Comparison of ENCODE assay signal across 8 cellular contexts in the genomic region with DNA sequence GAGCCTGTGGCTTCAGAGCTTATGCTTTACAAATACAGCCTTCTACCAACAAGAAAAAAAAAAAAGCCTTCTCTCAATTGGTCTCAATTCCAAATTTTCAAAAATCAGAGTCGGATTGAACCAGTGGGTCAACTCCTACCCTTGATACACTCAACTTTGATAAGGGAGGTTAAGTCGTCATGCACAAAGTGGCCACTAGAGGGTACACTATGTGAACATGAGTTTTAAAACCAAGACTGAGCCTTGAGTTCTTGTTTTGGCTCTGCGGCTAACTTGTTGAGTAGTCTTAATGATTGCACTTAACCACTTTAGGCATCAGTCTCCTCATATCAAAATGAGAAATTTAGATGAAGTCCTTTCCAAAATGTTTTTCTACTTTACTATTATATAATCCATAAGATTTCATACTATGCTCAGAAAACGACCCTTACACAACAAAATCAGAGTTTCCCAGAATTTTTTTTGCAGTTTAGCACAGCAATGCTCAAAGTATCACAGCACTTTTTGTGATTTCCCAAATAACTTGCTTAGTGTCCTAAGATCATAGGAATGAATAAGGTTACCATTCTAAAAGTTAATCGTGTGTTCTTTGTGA.
A peak's percentile ranks its signal among the peaks of the same experiment; 100 is the strongest.
DNase-seq lines count a peak whose midpoint lies in the region; ATAC-seq and TF ChIP-seq lines count a peak whose summit lies in the region.

No MANE protein-coding gene starts in this region.

- ATAC-seq in lower lobe of right lung (peak; percentile 77 to 86), HG03439 (IDR thresholded peaks at IDR 0.05; ENCODE audit: unreplicated experiment) (no peak)

- intact Hi-C loops in lower lobe of right lung (cut with DNase I), result no loop called here

- H3K4me3 ChIP-seq in DOHH2 (ENCODE audit: low read length) (no peak overlapping the region), cardiac fibroblast (replicated peaks in 1 of 2; ENCODE audit: low read depth in 2 of 2, low read length in 2 of 2) (no peak overlapping the region), lower lobe of right lung (no peak overlapping the region)

- TF ChIP-seq EP300 in Ishikawa (IDR thresholded peaks at IDR 0.05; ENCODE audit: borderline replicate concordance), result no peak

- H3K27ac ChIP-seq in DOHH2 (ENCODE audit: low read depth, low read length) (no peak overlapping the region), lower lobe of right lung (no peak overlapping the region)

- H3K9me3 ChIP-seq in DOHH2 (ENCODE audit: control insufficient read depth, insufficient read depth, low read length), result no peaks in the 10 kb centered on the region
- no peaks in the 10 kb centered on the region for H3K9me3 ChIP-seq in lower lobe of right lung

- H3K9me2 ChIP-seq in DOHH2 (replicated peaks; ENCODE audit: control insufficient read depth, low read length), result no peaks in the 10 kb centered on the region

- H3K4me2 ChIP-seq in DOHH2 (ENCODE audit: low read length), result no peak overlapping the region

- TF ChIP-seq RAD21 in Ishikawa (IDR thresholded peaks at IDR 0.05; ENCODE audit: low read depth), result peak; percentile 66

- DNase-seq in GM20000 (ENCODE audit: low spot score) (peak; percentile 46), T-helper 2 cell (peak in 4 of 5 experiments; percentile 12 to 55 (median 34)), cardiac fibroblast (ENCODE audit: low read depth in 2 of 2) (peak; percentile 66 to 80), lower lobe of right lung (no peak)
- DNase-seq in stimulated activated CD8-positive, alpha-beta memory T cell treated with anti-CD3 and anti-CD28 coated beads, Interleukin-4, amount 100 ng/mL, for 24 hours (ENCODE audit: low read depth), result peak; percentile 45

- no peaks in the 10 kb centered on the region for H3K27me3 ChIP-seq in DOHH2 (ENCODE audit: control insufficient read depth, low read length)
- H3K27me3 ChIP-seq in lower lobe of right lung (ENCODE audit: low read depth), result no peaks in the 10 kb centered on the region

- TF ChIP-seq CTCF in DOHH2 (IDR thresholded peaks at IDR 0.05; ENCODE audit: low read depth, low read length, poor library complexity, severe bottlenecking), result peak; percentile 80
- TF ChIP-seq CTCF in GM20000 (IDR thresholded peaks at IDR 0.05; ENCODE audit: extremely low read depth, missing control alignments), result peak; percentile 79
- peak; percentile 73 for TF ChIP-seq CTCF in cardiac fibroblast (IDR thresholded peaks at IDR 0.05; ENCODE audit: low read depth, low read length)
- peak; percentile 77 for TF ChIP-seq CTCF in lower lobe of right lung (IDR thresholded peaks at IDR 0.05)

- H4K20me1 ChIP-seq in DOHH2 (ENCODE audit: control insufficient read depth, insufficient read depth, low read depth, low read length), result no peaks in the 10 kb centered on the region

- no peaks in the 10 kb centered on the region for H3K36me3 ChIP-seq in DOHH2 (ENCODE audit: control insufficient read depth, low read length)
- no peaks in the 10 kb centered on the region for H3K36me3 ChIP-seq in lower lobe of right lung

- no peaks in the 10 kb centered on the region for H3K79me2 ChIP-seq in DOHH2 (ENCODE audit: control insufficient read depth, low read length)

- H3F3A ChIP-seq in DOHH2 (ENCODE audit: control insufficient read depth, insufficient read depth), result no peaks in the 10 kb centered on the region

- H3K4me1 ChIP-seq in DOHH2 (ENCODE audit: control insufficient read depth, low read length) (no peaks in the 10 kb centered on the region), lower lobe of right lung (no peaks in the 10 kb centered on the region)

TF ChIP-seq in Ishikawa, 13 proteins besides CTCF, POLR2A, EP300 and RAD21:
- TF ChIP-seq, protein P1, sequence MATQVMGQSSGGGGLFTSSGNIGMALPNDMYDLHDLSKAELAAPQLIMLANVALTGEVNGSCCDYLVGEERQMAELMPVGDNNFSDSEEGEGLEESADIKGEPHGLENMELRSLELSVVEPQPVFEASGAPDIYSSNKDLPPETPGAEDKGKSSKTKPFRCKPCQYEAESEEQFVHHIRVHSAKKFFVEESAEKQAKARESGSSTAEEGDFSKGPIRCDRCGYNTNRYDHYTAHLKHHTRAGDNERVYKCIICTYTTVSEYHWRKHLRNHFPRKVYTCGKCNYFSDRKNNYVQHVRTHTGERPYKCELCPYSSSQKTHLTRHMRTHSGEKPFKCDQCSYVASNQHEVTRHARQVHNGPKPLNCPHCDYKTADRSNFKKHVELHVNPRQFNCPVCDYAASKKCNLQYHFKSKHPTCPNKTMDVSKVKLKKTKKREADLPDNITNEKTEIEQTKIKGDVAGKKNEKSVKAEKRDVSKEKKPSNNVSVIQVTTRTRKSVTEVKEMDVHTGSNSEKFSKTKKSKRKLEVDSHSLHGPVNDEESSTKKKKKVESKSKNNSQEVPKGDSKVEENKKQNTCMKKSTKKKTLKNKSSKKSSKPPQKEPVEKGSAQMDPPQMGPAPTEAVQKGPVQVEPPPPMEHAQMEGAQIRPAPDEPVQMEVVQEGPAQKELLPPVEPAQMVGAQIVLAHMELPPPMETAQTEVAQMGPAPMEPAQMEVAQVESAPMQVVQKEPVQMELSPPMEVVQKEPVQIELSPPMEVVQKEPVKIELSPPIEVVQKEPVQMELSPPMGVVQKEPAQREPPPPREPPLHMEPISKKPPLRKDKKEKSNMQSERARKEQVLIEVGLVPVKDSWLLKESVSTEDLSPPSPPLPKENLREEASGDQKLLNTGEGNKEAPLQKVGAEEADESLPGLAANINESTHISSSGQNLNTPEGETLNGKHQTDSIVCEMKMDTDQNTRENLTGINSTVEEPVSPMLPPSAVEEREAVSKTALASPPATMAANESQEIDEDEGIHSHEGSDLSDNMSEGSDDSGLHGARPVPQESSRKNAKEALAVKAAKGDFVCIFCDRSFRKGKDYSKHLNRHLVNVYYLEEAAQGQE (IDR thresholded peaks at IDR 0.05; ENCODE audit: low read depth), result no peak
- no peak for TF ChIP-seq CEBPB (IDR thresholded peaks at IDR 0.05)
- TF ChIP-seq TEAD4 (IDR thresholded peaks at IDR 0.05), result no peak
- TF ChIP-seq TCF12 (IDR thresholded peaks at IDR 0.05; ENCODE audit: low read depth), result no peak
- TF ChIP-seq TAF1 (IDR thresholded peaks at IDR 0.05; ENCODE audit: low read depth), result no peak
- TF ChIP-seq CREB1 (IDR thresholded peaks at IDR 0.05; ENCODE audit: low read depth), result no peak
- TF ChIP-seq, protein P2, sequence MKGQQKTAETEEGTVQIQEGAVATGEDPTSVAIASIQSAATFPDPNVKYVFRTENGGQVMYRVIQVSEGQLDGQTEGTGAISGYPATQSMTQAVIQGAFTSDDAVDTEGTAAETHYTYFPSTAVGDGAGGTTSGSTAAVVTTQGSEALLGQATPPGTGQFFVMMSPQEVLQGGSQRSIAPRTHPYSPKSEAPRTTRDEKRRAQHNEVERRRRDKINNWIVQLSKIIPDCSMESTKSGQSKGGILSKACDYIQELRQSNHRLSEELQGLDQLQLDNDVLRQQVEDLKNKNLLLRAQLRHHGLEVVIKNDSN (IDR thresholded peaks at IDR 0.05), result no peak
- TF ChIP-seq, protein P3, sequence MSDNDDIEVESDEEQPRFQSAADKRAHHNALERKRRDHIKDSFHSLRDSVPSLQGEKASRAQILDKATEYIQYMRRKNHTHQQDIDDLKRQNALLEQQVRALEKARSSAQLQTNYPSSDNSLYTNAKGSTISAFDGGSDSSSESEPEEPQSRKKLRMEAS (IDR thresholded peaks at IDR 0.05), result no peak
- no peak for TF ChIP-seq FOXM1 (IDR thresholded peaks at IDR 0.05; ENCODE audit: borderline replicate concordance, low read depth)
- no peak for TF ChIP-seq NFIC (IDR thresholded peaks at IDR 0.05)
- no peak for TF ChIP-seq EGR1 (IDR thresholded peaks at IDR 0.05)
- TF ChIP-seq YY1 (IDR thresholded peaks at IDR 0.05; ENCODE audit: low read depth), result no peak
- TF ChIP-seq ZBTB7A (IDR thresholded peaks at IDR 0.05; ENCODE audit: low read depth), result no peak
